12 cellular contexts compared by ENCODE assay signal in the genomic region with DNA sequence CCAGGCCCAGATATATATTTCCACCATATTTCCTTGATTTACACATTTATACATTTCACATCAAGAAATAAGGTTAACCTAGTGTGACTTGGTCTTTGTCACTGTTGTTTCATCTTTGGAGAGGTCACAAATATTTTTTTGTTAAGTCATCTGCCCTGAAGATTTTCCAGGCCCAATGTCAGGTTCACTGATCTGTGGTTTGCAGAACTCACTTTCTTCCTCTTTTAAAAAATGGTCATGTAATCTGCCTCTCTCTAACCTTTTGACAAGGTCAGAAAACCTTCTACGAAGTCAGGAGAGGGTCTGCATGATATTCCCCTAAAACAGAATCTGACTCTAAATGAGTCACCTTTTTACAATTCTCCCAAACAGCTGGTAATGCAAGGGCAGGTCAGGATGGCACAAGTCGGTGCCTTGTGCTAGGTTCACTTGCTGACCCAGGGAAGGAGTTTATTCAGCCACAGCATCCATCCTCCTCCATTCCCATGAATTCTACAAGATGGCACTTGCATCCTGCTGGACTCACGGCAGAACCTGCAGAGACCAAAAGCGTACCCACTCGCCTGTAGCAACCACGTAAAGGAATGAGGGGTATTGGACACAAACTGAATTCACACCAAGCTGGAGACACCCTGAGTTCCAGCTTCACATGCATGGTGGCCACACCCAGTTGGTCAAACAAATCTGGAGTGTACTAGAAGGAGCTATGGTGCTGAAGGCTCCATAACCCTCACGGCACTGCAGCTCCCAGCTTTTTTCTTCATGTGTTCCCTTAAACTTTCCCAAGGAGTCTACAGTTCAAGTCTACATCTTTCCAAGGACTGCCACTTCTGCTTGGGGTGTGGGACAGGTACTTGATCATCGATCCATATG. TPM values are rescaled to one million over a fixed set of nuclear protein-coding genes. Genes with fewer than 3 reads are reported as not detected.
A peak's percentile ranks its signal among the peaks of the same experiment; 100 is the strongest.
DNase-seq lines count a peak whose midpoint lies in the region; ATAC-seq and TF ChIP-seq lines count a peak whose summit lies in the region.
"Had no signal": no experiment of that assay in that cellular context is flagged by ENCODE, and none has a peak within 500 bp of the region (broad histone marks: within the 10 kb centered on the region; RNA-seq: fewer than 3 reads in every experiment).

No MANE protein-coding gene starts in this region.

- peak overlapping the region; percentile 21 for H3K27ac Mint-ChIP-seq in activated CD4-positive, alpha-beta memory T cell treated with anti-CD3 and anti-CD28 coated beads, Interleukin-2, amount 10 ng/mL, durations not matched to agents 7 days and 5 days
- H3K27ac Mint-ChIP-seq in mesothelial cell of epicardium = peak overlapping the region; percentile 88

- H3K56ac ChIP-seq in IMR-90 (ENCODE audit: extremely low read depth, insufficient read depth, low read length) = no peak overlapping the region

- H3K79me2 ChIP-seq in ACC112 (ENCODE audit: control insufficient read depth, insufficient read depth, low read length, unreplicated experiment) = no peaks in the 10 kb centered on the region

- dilution Hi-C loops in IMR-90 (cut with HindIII; ENCODE audit: low sequenced_read_pairs, unreplicated experiment) = no loop called here

- H3K9me3 Mint-ChIP-seq in activated CD4-positive, alpha-beta memory T cell treated with anti-CD3 and anti-CD28 coated beads, Interleukin-2, amount 10 ng/mL, durations not matched to agents 7 days and 5 days = no peaks in the 10 kb centered on the region
- peaks cover 5% of the 10 kb centered on the region for H3K9me3 Mint-ChIP-seq in mesothelial cell of epicardium

- H3K36me3 ChIP-seq in ACC112 (ENCODE audit: insufficient read depth, low read length) (no peaks in the 10 kb centered on the region), IMR-90 (ENCODE audit: control insufficient read depth, insufficient read depth, low read length) (no peaks in the 10 kb centered on the region)

- no peak for TF ChIP-seq RAD21 in IMR-90 (IDR thresholded peaks at IDR 0.05; ENCODE audit: low read length)

- H3K4ac ChIP-seq in IMR-90 (ENCODE audit: low read depth, low read length) = no peak overlapping the region

- POLR2A ChIA-PET in IMR-90 (lab: Charles Lee; ENCODE audit: unreplicated experiment) = no interaction called here
- POLR2A ChIA-PET in activated CD4-positive, alpha-beta memory T cell treated with anti-CD3 and anti-CD28 coated beads, Interleukin-2, amount 10 ng/mL, durations not matched to agents 7 days and 5 days (lab: Charles Lee) = interaction anchor here (2.0 to 3.4 kb wide), 2 partner anchors 9 to 14 kb away, joined by 13 to 56 read pairs; partner anchors contain the start of gene ZDHHC7

- H3K18ac ChIP-seq in IMR-90 (ENCODE audit: low read depth, low read length) = no peak overlapping the region

- H3K79me1 ChIP-seq in IMR-90 (ENCODE audit: low read depth in 1 of 2, low read length in 2 of 2) = peaks cover 11 to 42% of the 10 kb centered on the region in 2 experiments

- WGBS in IMR-90 (ENCODE audit: extremely low coverage in 2 of 2, insufficient read length in 1 of 2), 2 experiments = no CpG with 5 or more reads among the region's 8 CpGs

- peaks cover 2% of the 10 kb centered on the region for H3K27me3 Mint-ChIP-seq in activated CD4-positive, alpha-beta memory T cell treated with anti-CD3 and anti-CD28 coated beads, Interleukin-2, amount 10 ng/mL, durations not matched to agents 7 days and 5 days
- H3K27me3 Mint-ChIP-seq in mesothelial cell of epicardium (ENCODE audit: low read depth) = peaks cover 10% of the 10 kb centered on the region

- peak overlapping the region; percentile 80; the same call in 1 of the 2 replicates for H3K23ac ChIP-seq in IMR-90 (ENCODE audit: low read depth, low read length)

- no peak overlapping the region for H4K91ac ChIP-seq in IMR-90 (ENCODE audit: insufficient read depth, low read depth, low read length)

- no peak for TF ChIP-seq POLR2A in IMR-90 (IDR thresholded peaks at IDR 0.05; ENCODE audit: low read depth, low read length)

- H2BK20ac ChIP-seq in IMR-90 (ENCODE audit: low read depth, low read length) = no peak overlapping the region

- peaks cover 15% of the 10 kb centered on the region; the same call in 1 of the 2 replicates for H4K20me1 ChIP-seq in IMR-90 (ENCODE audit: insufficient read depth, low read length)

- H4K5ac ChIP-seq in IMR-90 (ENCODE audit: low read depth, low read length) = no peak overlapping the region

- CTCF ChIA-PET in IMR-90 (lab: Yijun Ruan, JAX) = no interaction called here
- CTCF ChIA-PET in activated CD4-positive, alpha-beta memory T cell treated with anti-CD3 and anti-CD28 coated beads, Interleukin-2, amount 10 ng/mL, durations not matched to agents 7 days and 5 days (lab: Charles Lee) = interaction anchor here (1.3 to 2.7 kb wide), 3 partner anchors 10 to 89 kb away, joined by 5 to 14 read pairs (median 9); no protein-coding TSS in a partner anchor

- no peak overlapping the region for H2BK5ac ChIP-seq in IMR-90 (ENCODE audit: low read depth, low read length, poor library complexity, severe bottlenecking)

- H4K8ac ChIP-seq in IMR-90 (ENCODE audit: low read depth in 2 of 2, low read length in 2 of 2) = no peak overlapping the region; a peak in 1 of 4 replicates

- H3K14ac ChIP-seq in IMR-90 (replicated peaks; ENCODE audit: low read depth, low read length) = no peak overlapping the region

- H3K4me1 ChIP-seq in ACC112 (ENCODE audit: control insufficient read depth, insufficient read depth, low read length, unreplicated experiment) = peaks cover 31% of the 10 kb centered on the region
- H3K4me1 ChIP-seq in IMR-90 (ENCODE audit: control insufficient read depth, insufficient read depth, low read length) = peaks cover 20% of the 10 kb centered on the region

- peaks cover 36% of the 10 kb centered on the region for H3K4me1 Mint-ChIP-seq in activated CD4-positive, alpha-beta memory T cell treated with anti-CD3 and anti-CD28 coated beads, Interleukin-2, amount 10 ng/mL, durations not matched to agents 7 days and 5 days
- H3K4me1 Mint-ChIP-seq in mesothelial cell of epicardium = peaks cover 32% of the 10 kb centered on the region

- peak overlapping the region; percentile 59 for H2AK9ac ChIP-seq in IMR-90 (replicated peaks; ENCODE audit: low read depth, low read length, poor library complexity)

- H3K9me1 ChIP-seq in IMR-90 (ENCODE audit: insufficient read depth, low read length) = peaks cover 2% of the 10 kb centered on the region; the same call in 1 of the 2 replicates

- H3K4me3 Mint-ChIP-seq in activated CD4-positive, alpha-beta memory T cell treated with anti-CD3 and anti-CD28 coated beads, Interleukin-2, amount 10 ng/mL, durations not matched to agents 7 days and 5 days = peak overlapping the region; percentile 85
- H3K4me3 Mint-ChIP-seq in mesothelial cell of epicardium = peak overlapping the region; percentile 87

- no peaks in the 10 kb centered on the region for H3K9me3 ChIP-seq in IMR-90 (ENCODE audit: control insufficient read depth, insufficient read depth, low read length)

- H3K4me2 ChIP-seq in IMR-90 (ENCODE audit: low read depth, low read length) = peak overlapping the region; percentile 7; the same call in 1 of the 2 replicates

- ATAC-seq in IMR-90 (ENCODE audit: low read depth) (no peak), GM18907 (IDR thresholded peaks at IDR 0.05; ENCODE audit: unreplicated experiment) (no peak), HG02852 (IDR thresholded peaks at IDR 0.05; ENCODE audit: unreplicated experiment) (no peak)

- TF ChIP-seq CTCF in IMR-90 (conservative IDR thresholded peaks at IDR 0.05; ENCODE audit: low read depth, low read length) (no peak), mesothelial cell of epicardium (IDR thresholded peaks at IDR 0.05; ENCODE audit: unreplicated experiment) (no peak)

- H3K27ac ChIP-seq in ACC112 (ENCODE audit: low read depth, low read length) (no peak overlapping the region), IMR-90 (ENCODE audit: insufficient read depth, low read length) (no peak overlapping the region)
- H3K27ac ChIP-seq: SK-N-MC had no signal

- no peak overlapping the region for H3K9ac ChIP-seq in IMR-90 (ENCODE audit: low read depth, low read length)

- H3K4me3 ChIP-seq in ACC112 (ENCODE audit: low read depth, low read length) (peak overlapping the region; percentile 83), IMR-90 (ENCODE audit: insufficient read depth, low read depth, low read length) (no peak overlapping the region)

- H2AK5ac ChIP-seq in IMR-90 (ENCODE audit: low read depth, low read length) = peak overlapping the region; percentile 24; the same call in 1 of the 2 replicates

- H2AFZ ChIP-seq in ACC112 (ENCODE audit: low read length, unreplicated experiment) (no peak overlapping the region), IMR-90 (replicated peaks; ENCODE audit: low read length, poor library complexity) (no peak overlapping the region)

- H3K36me3 Mint-ChIP-seq in activated CD4-positive, alpha-beta memory T cell treated with anti-CD3 and anti-CD28 coated beads, Interleukin-2, amount 10 ng/mL, durations not matched to agents 7 days and 5 days (ENCODE audit: low read depth) = no peaks in the 10 kb centered on the region
- no peaks in the 10 kb centered on the region for H3K36me3 Mint-ChIP-seq in mesothelial cell of epicardium

- no peaks in the 10 kb centered on the region for H3K27me3 ChIP-seq in ACC112 (ENCODE audit: insufficient read depth, low read length)
- no peaks in the 10 kb centered on the region for H3K27me3 ChIP-seq in IMR-90 (ENCODE audit: control insufficient read depth, insufficient read depth, low read length)

- BruUV-seq in IMR-90 (replicated peaks; lab: Mats Ljungman, UMichigan) = no TSS peak

- H2BK120ac ChIP-seq in IMR-90 (ENCODE audit: low read depth, low read length) = no peak overlapping the region

- intact Hi-C loops in IMR-90 (cut with micrococcal nuclease) = no loop called here

- DNase-seq in IMR-90 (no peak), mesothelial cell of epicardium (ENCODE audit: low spot score in 2 of 2, unreplicated experiment in 2 of 2) (no peak), NCI-H2227 (lab: John Stamatoyannopoulos, UW; ENCODE audit: unreplicated experiment) (no peak)
- no peak for DNase-seq in activated CD4-positive, alpha-beta memory T cell treated with anti-CD3 and anti-CD28 coated beads, Interleukin-2, amount 10 ng/mL, durations not matched to agents 7 days and 5 days
- no peak for DNase-seq in activated CD8-positive, alpha-beta memory T cell treated with anti-CD3 and anti-CD28 coated beads, Interleukin-2, amount 50 U/mL, for 48 hours
- DNase-seq: COR-L47; NCI-H2081; stimulated activated CD4-positive, alpha-beta T cell treated with anti-CD3 and anti-CD28 coated beads, Interleukin-15, amount 100 ng/mL, for 24 hours had no signal

- H2BK15ac ChIP-seq in IMR-90 (ENCODE audit: low read depth, low read length) = no peak overlapping the region

- in situ Hi-C loops in IMR-90 (cut with MboI; ENCODE audit: low sequenced_read_pairs) = no loop called here

RNA-seq across cellular contexts. Expression of gene KIAA0513, which starts 1.6 kb away (rescaled TPM):
- total RNA-seq in IMR-90 (2012; rRNA removed) (9.5 and 10.3 TPM in 2 replicates), mesothelial cell of epicardium (6.0 to 7.5 TPM (median 6.8 TPM) in 3 replicates)
- polyA plus RNA-seq in IMR-90 (2012; rRNA removed) = 9.5 and 11.4 TPM in 2 replicates
- polyA plus RNA-seq in IMR-90 (2012; cell fraction: cytosol; rRNA removed) = 5.7 and 7.2 TPM in 2 replicates
- polyA plus RNA-seq in IMR-90 (2012; cell fraction: nucleus; rRNA removed; ENCODE audit: low replicate concordance) = 10.8 and 15.5 TPM in 2 replicates
- total RNA-seq in activated CD4-positive, alpha-beta memory T cell treated with anti-CD3 and anti-CD28 coated beads, Interleukin-2, amount 10 ng/mL, durations not matched to agents 7 days and 5 days = 1 to 10 TPM; 7.4 to 7.9 TPM

RNA-seq across cellular contexts. Expression of gene ZDHHC7, which starts 14.7 kb away (rescaled TPM):
- total RNA-seq in IMR-90 (2012; rRNA removed) (80.1 and 81.1 TPM in 2 replicates), mesothelial cell of epicardium (45.4 to 47.9 TPM (median 45.7 TPM) in 3 replicates)
- polyA plus RNA-seq in IMR-90 (2012; rRNA removed) = 97.1 and 104 TPM in 2 replicates
- polyA plus RNA-seq in IMR-90 (2012; cell fraction: cytosol; rRNA removed) = 86.7 and 88.8 TPM in 2 replicates
- polyA plus RNA-seq in IMR-90 (2012; cell fraction: nucleus; rRNA removed; ENCODE audit: low replicate concordance) = 63.2 and 114 TPM in 2 replicates
- 10 to 100 TPM; 24.6 to 25.1 TPM for total RNA-seq in activated CD4-positive, alpha-beta memory T cell treated with anti-CD3 and anti-CD28 coated beads, Interleukin-2, amount 10 ng/mL, durations not matched to agents 7 days and 5 days
